In the genomic region with DNA sequence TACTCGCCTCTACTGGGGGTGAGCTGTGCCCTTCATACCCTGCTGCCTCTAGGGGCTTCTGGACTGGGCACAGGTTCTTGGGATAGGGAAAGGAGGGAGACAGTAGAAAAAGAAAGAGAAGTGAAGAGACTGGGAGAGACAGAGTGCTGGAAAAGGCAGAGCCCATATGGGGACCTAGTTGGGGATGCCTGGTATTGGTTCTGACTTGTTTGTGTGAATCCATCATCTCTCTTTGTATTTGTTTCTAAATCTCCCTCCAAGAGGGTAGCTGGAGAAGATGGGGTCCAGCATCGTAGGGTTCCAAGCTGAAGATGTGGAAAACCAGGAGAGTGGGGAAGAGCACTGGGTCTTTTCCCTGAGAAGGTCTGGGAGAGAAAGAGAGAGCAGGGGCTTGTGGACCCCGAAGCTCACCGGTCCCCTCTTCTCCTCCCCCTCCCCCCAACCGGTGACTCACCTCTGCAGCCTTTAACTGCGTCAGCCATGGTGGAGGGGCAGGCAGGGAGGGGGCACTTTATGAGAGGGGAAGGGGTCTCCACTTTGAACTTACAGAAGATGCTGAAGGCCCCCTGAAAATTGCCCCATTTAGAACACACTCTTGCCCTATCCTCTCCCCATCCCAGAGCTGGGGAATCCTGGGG, we compare ENCODE assay signal across 15 cellular contexts. TPM values are rescaled to one million over a fixed set of nuclear protein-coding genes. Genes with fewer than 3 reads are reported as not detected.
DNase-seq lines count a peak whose midpoint lies in the region; ATAC-seq and TF ChIP-seq lines count a peak whose summit lies in the region.
"Had no signal": no experiment of that assay in that cellular context is flagged by ENCODE, and none has a peak within 500 bp of the region (broad histone marks: within the 10 kb centered on the region; RNA-seq: fewer than 3 reads in every experiment).

No MANE protein-coding gene starts in this region.

- intact Hi-C loops in sigmoid colon (cut with DNase I) = loop anchor here (1.0 to 10.0 kb wide), 2 partner anchors 24 to 274 kb away; a partner anchor contains a TSS

- H3K9me3 ChIP-seq in endocrine pancreas (ENCODE audit: control insufficient read depth, low read length) (no peaks in the 10 kb centered on the region), sigmoid colon (no peaks in the 10 kb centered on the region)

- peaks cover 5% of the 10 kb centered on the region for H3K4me1 ChIP-seq in endocrine pancreas (ENCODE audit: control insufficient read depth, insufficient read depth, low read length)
- peaks cover 0 to 55% (median 52%) of the 10 kb centered on the region in 4 donors for H3K4me1 ChIP-seq in sigmoid colon

- 5 to 6% methylated on average over 6 of the region's 6 CpGs for WGBS in sigmoid colon, 2 donors

- H3K4me3 ChIP-seq in H7 (ENCODE audit: insufficient read depth, low read depth, low read length) (no peak overlapping the region; the same call in 1 of the 2 replicates), endocrine pancreas (ENCODE audit: control insufficient read depth, insufficient read depth, low read length) (peak overlapping the region; percentile 14), sigmoid colon (no peak overlapping the region)

- H3K9ac ChIP-seq in endocrine pancreas (ENCODE audit: control insufficient read depth, insufficient read depth, low read length) = no peak overlapping the region

- TF ChIP-seq CTCF in 22Rv1 (IDR thresholded peaks at IDR 0.05) (no peak), sigmoid colon (IDR thresholded peaks at IDR 0.05) (no peak)

- TF ChIP-seq POLR2A in sigmoid colon (IDR thresholded peaks at IDR 0.05) = no peak

- H3K27me3 ChIP-seq in H7 (ENCODE audit: control insufficient read depth, insufficient read depth, low read length) (peaks cover 83% of the 10 kb centered on the region), endocrine pancreas (ENCODE audit: control insufficient read depth, insufficient read depth, low read length) (no peaks in the 10 kb centered on the region), sigmoid colon (peaks cover 78 to 100% (median 97%) of the 10 kb centered on the region in 3 donors)

- H3K27ac ChIP-seq in 22Rv1 = peak overlapping the region; percentile 100
- H3K27ac ChIP-seq in sigmoid colon = no peak overlapping the region

- ATAC-seq in HG02588 (IDR thresholded peaks at IDR 0.05; ENCODE audit: unreplicated experiment) (no peak), HG02623 (IDR thresholded peaks at IDR 0.05; ENCODE audit: unreplicated experiment) (no peak)

- no peak for TF ChIP-seq EP300 in sigmoid colon (IDR thresholded peaks at IDR 0.05)

- H3K36me3 ChIP-seq in H7 (replicated peaks; ENCODE audit: control insufficient read depth, insufficient read depth, low read length) (no peaks in the 10 kb centered on the region), endocrine pancreas (ENCODE audit: control insufficient read depth, insufficient read depth, low read length) (no peaks in the 10 kb centered on the region), sigmoid colon (no peaks in the 10 kb centered on the region)

- peak; percentile 49 for DNase-seq in H7
- no peak for DNase-seq in sigmoid colon
- DNase-seq: activated CD4-positive, CD25-positive, alpha-beta regulatory T cell; activated naive CD8-positive, alpha-beta T cell treated with anti-CD3 and anti-CD28 coated beads for 36 hours; immature natural killer cell; Kasumi-1; NCI-H2107; stimulated activated CD4-positive, alpha-beta T cell treated with anti-CD3 and anti-CD28 coated beads, Interleukin-4, amount 100 ng/mL, for 24 hours had no signal

RNA-seq across cellular contexts. Expression of a gene that starts 3.2 kb away (rescaled TPM):
- total RNA-seq in H7 (2014; rRNA removed; shearing (Covaris generic)) = 12.0 and 22.5 TPM in 2 replicates
- under 1 TPM in 2 of 4 donors, not detected in 2; 0.55 to 0.68 TPM for total RNA-seq in sigmoid colon
- polyA plus RNA-seq in sigmoid colon = under 1 TPM in 1 of 3 donors, not detected in 2; 0.54 TPM
- total RNA-seq: activated naive CD8-positive, alpha-beta T cell treated with anti-CD3 and anti-CD28 coated beads for 36 hours; mononuclear cell had no signal
- polyA plus RNA-seq: CD14-positive monocyte, immature natural killer cell had no signal

RNA-seq across cellular contexts. Expression of a gene that starts 11.6 kb away (rescaled TPM):
- total RNA-seq in H7 (2014; rRNA removed; shearing (Covaris generic)) = 0.30 and 0.59 TPM in 2 replicates
- not detected for total RNA-seq in sigmoid colon
- under 1 TPM in 1 of 3 donors, not detected in 2; 0.23 TPM for polyA plus RNA-seq in sigmoid colon
- total RNA-seq: activated naive CD8-positive, alpha-beta T cell treated with anti-CD3 and anti-CD28 coated beads for 36 hours; mononuclear cell; renal cortical epithelial cell had no signal
- polyA plus RNA-seq: CD14-positive monocyte, immature natural killer cell had no signal

RNA-seq across cellular contexts. Expression of a gene that starts 14.3 kb away (rescaled TPM):
- 114 and 137 TPM in 2 replicates for total RNA-seq in H7 (2014; rRNA removed; shearing (Covaris generic))
- total RNA-seq in sigmoid colon = 10 to 100 TPM; 15.8 to 31.4 (median 26.9) TPM
- polyA plus RNA-seq in sigmoid colon = 100 to 1,000 TPM; 100 to 135 (median 132) TPM

RNA-seq across cellular contexts. Expression of a gene that starts 32.3 kb away (rescaled TPM):
- total RNA-seq in H7 (2014; rRNA removed; shearing (Covaris generic)) = 0.52 and 1.00 TPM in 2 replicates
- not detected for total RNA-seq in sigmoid colon
- 10 to 100 TPM in 1 of 3 donors, 1 to 10 TPM in 2; 3.6 to 27.2 (median 3.7) TPM for polyA plus RNA-seq in sigmoid colon
- total RNA-seq: activated naive CD8-positive, alpha-beta T cell treated with anti-CD3 and anti-CD28 coated beads for 36 hours; mononuclear cell; renal cortical epithelial cell had no signal
- polyA plus RNA-seq: CD14-positive monocyte, immature natural killer cell had no signal

RNA-seq across cellular contexts. Expression of a gene that starts 41.6 kb away (rescaled TPM):
- total RNA-seq in H7 (2014; rRNA removed; shearing (Covaris generic)) = 3.4 and 3.6 TPM in 2 replicates
- 10 to 100 TPM in 2 of 4 donors, 1 to 10 TPM in 2; 1.5 to 21.3 (median 11.7) TPM for total RNA-seq in sigmoid colon
- polyA plus RNA-seq in sigmoid colon = 10 to 100 TPM in 1 of 3 donors, 1 to 10 TPM in 1, under 1 TPM in 1; 0.46 to 10.0 (median 1.8) TPM
